ENCODE assay signal across 26 cellular contexts in the genomic region with DNA sequence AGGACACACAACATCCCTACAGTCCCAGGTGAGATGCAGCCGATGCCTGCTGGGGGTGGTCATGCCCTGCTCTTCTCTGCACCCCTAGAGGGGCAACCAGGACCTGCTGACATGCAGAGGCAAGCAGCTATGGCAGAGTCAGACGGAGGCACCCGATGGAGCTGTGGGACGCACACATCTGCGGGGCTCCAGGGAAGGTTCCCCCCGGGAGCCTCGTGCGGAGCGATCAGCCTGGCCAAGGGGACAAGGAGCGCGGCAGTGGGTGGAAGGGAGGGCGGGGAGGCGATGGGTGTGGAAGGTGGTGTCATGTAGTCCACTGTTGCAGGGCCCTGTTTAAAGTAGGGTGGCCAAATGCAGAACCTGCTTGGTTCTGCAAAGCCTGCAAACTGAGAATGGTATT.
"Had no signal": no experiment of that assay in that cellular context is flagged by ENCODE, and none has a peak within 500 bp of the region (broad histone marks: within the 10 kb centered on the region; RNA-seq: fewer than 3 reads in every experiment).

No MANE protein-coding gene starts in this region.

- H3K9me3 ChIP-seq: adrenal gland, breast epithelium, colonic mucosa, esophagus squamous epithelium, gastroesophageal sphincter had no signal

- ATAC-seq: activated CD4-positive, alpha-beta T cell treated with anti-CD3 and anti-CD28 coated beads for 36 hours; activated CD8-positive, alpha-beta memory T cell treated with anti-CD3 and anti-CD28 coated beads, Interleukin-2, amount 10 ng/mL, durations not matched to agents 7 days and 5 days; activated CD8-positive, alpha-beta T cell treated with anti-CD3 and anti-CD28 coated beads, Interleukin-2, amount 10 ng/mL, durations not matched to agents 7 days and 5 days; activated naive CD8-positive, alpha-beta T cell treated with anti-CD3 and anti-CD28 coated beads, Interleukin-2, amount 50 U/mL, for 24 hours; gastroesophageal sphincter had no signal

- DNase-seq: activated CD4-positive, alpha-beta memory T cell treated with anti-CD3 and anti-CD28 coated beads for 36 hours; activated CD4-positive, alpha-beta T cell treated with anti-CD3 and anti-CD28 coated beads for 36 hours; activated CD4-positive, alpha-beta T cell treated with anti-CD3 and anti-CD28 coated beads, Interleukin-2, amount 10 ng/mL, durations not matched to agents 24 days and 14 days; activated CD4-positive, CD25-positive, alpha-beta regulatory T cell; activated CD4-positive, CD25-positive, alpha-beta regulatory T cell treated with anti-CD3 and anti-CD28 coated beads, Interleukin-2, amount 50 U/mL, for 72 hours; activated CD8-positive, alpha-beta memory T cell treated with anti-CD3 and anti-CD28 coated beads, Interleukin-2, amount 10 ng/mL, durations not matched to agents 7 days and 5 days; activated CD8-positive, alpha-beta memory T cell treated with anti-CD3 and anti-CD28 coated beads, Interleukin-2, amount 50 U/mL, for 4 hours; activated CD8-positive, alpha-beta T cell treated with anti-CD3 and anti-CD28 coated beads, Interleukin-2, amount 10 ng/mL, durations not matched to agents 7 days and 5 days; activated effector memory CD4-positive, alpha-beta T cell treated with anti-CD3 and anti-CD28 coated beads, Interleukin-2, amount 50 U/mL, for 16 hours; activated naive CD4-positive, alpha-beta T cell treated with anti-CD3 and anti-CD28 coated beads for 36 hours; activated naive CD8-positive, alpha-beta T cell treated with anti-CD3 and anti-CD28 coated beads for 36 hours; activated naive CD8-positive, alpha-beta T cell treated with anti-CD3 and anti-CD28 coated beads, Interleukin-2, amount 50 U/mL, for 24 hours; activated T-cell treated with anti-CD3 and anti-CD28 coated beads, Interleukin-2, amount 50 U/mL, for 1 hour; activated T-cell treated with anti-CD3 and anti-CD28 coated beads, Interleukin-2, amount 50 U/mL, for 48 hours; adrenal gland; central memory CD4-positive, alpha-beta T cell; cerebellar nuclear complex; colonic mucosa; effector CD8-positive, alpha-beta T cell; esophagus squamous epithelium; foreskin melanocyte; T-helper 2 cell had no signal

- H3K36me3 ChIP-seq: adrenal gland, breast epithelium, cardiac muscle cell, colonic mucosa, esophagus squamous epithelium, gastroesophageal sphincter had no signal

- H3K27ac ChIP-seq: breast epithelium, cardiac muscle cell, colonic mucosa, epithelial cell of prostate, esophagus squamous epithelium, gastroesophageal sphincter had no signal

- H3K4me3 ChIP-seq: adrenal gland, breast epithelium, cardiac muscle cell, colonic mucosa, esophagus squamous epithelium, gastroesophageal sphincter had no signal

- H3K27me3 ChIP-seq: adrenal gland, cardiac muscle cell, colonic mucosa had no signal

- H3K4me1 ChIP-seq: adrenal gland, breast epithelium, colonic mucosa had no signal
